8 cellular contexts compared by ENCODE assay signal in genomic region chr6:27772261-27773001, GRCh38.
DNase-seq lines count a peak whose midpoint lies in the region; ATAC-seq, FAIRE-seq and TF ChIP-seq lines count a peak whose summit lies in the region.

No MANE protein-coding gene starts in this region.

- ATAC-seq in naive B cell (ENCODE audit: low read depth in 2 of 2), result peak; percentile 83 to 90

- H3K36me3 ChIP-seq in HUES48 (ENCODE audit: control insufficient read depth, insufficient read depth, low read length) (no peaks in the 10 kb centered on the region), NT2/D1 (ENCODE audit: insufficient read depth, insufficient read length, low read length) (no peaks in the 10 kb centered on the region), esophagus muscularis mucosa (no peaks in the 10 kb centered on the region)

- DNase-seq in AG08395 (ENCODE audit: low spot score) (peak; percentile 84), GM19239 (ENCODE audit: insufficient read length, low spot score) (no peak), NT2/D1 (ENCODE audit: low read depth, low spot score) (no peak), activated T-cell treated with anti-CD3 and anti-CD28 coated beads for 4 hours (peak; percentile 76), esophagus muscularis mucosa (ENCODE audit: extremely low spot score) (peak; percentile 95), naive B cell (peak; percentile 73)
- peak; percentile 74 to 76 for DNase-seq in stimulated activated CD8-positive, alpha-beta memory T cell treated with anti-CD3 and anti-CD28 coated beads, Interleukin-7, amount 100 ng/mL, for 48 hours (ENCODE audit: extremely low read depth in 1 of 2, low read depth in 1 of 2)

- H3K4me3 ChIP-seq in HUES48 (ENCODE audit: low read depth, low read length), result peak overlapping the region; percentile 62
- peak overlapping the region; percentile 12 for H3K4me3 ChIP-seq in NT2/D1 (ENCODE audit: insufficient read length, low read depth)
- H3K4me3 ChIP-seq in esophagus muscularis mucosa, result peak overlapping the region in 1 of 4 donors; percentile 18

- H3K9me3 ChIP-seq in HUES48 (ENCODE audit: control insufficient read depth, insufficient read depth, low read length), result 0 out of 2 replicates have a peak, but pooled peaks cover 2% of the 10 kb centered on the region
- H3K9me3 ChIP-seq in NT2/D1 (ENCODE audit: insufficient read depth, low read length), result no peaks in the 10 kb centered on the region
- H3K9me3 ChIP-seq in esophagus muscularis mucosa, result no peaks in the 10 kb centered on the region

- peak overlapping the region in 3 of 6 donors; percentile 43 to 90 (median 76) for H3K27ac Mint-ChIP-seq in naive B cell

- no peak overlapping the region for H3K9ac ChIP-seq in HUES48 (ENCODE audit: low read depth, low read length)
- H3K9ac ChIP-seq in NT2/D1 (ENCODE audit: insufficient read length, low read depth), result peak overlapping the region; percentile 32

- intact Hi-C loops in esophagus muscularis mucosa (cut with DNase I), result loop anchor here (2.0 kb wide), 1 partner anchor 122 kb away; no protein-coding TSS in a partner anchor

- peaks cover 0 to 7% (median 2%) of the 10 kb centered on the region in 7 donors for H3K9me3 Mint-ChIP-seq in naive B cell

- peak; percentile 94 for FAIRE-seq in GM19239 (lab: Jason Lieb, UNC)

- peak overlapping the region; percentile 54 for H3K27ac ChIP-seq in HUES48 (ENCODE audit: low read depth, low read length)
- H3K27ac ChIP-seq in esophagus muscularis mucosa (replicated peaks in 1 of 4), result no peak overlapping the region

- peaks cover 1 to 11% (median 10%) of the 10 kb centered on the region in 3 donors for H3K27me3 Mint-ChIP-seq in naive B cell

- H3K36me3 Mint-ChIP-seq in naive B cell, result peaks cover 0 to 3% of the 10 kb centered on the region in 2 donors

- H3K4me3 Mint-ChIP-seq in naive B cell, result peak overlapping the region in 5 of 8 donors; percentile 9 to 81 (median 44)

- TF ChIP-seq EP300 in esophagus muscularis mucosa (IDR thresholded peaks at IDR 0.05), result no peak

- TF ChIP-seq CTCF in esophagus muscularis mucosa (IDR thresholded peaks at IDR 0.05), result peak; percentile 87 to 94 (median 89)

- H3K4me1 ChIP-seq in HUES48 (ENCODE audit: control insufficient read depth, insufficient read depth, low read length) (peaks cover 21% of the 10 kb centered on the region), NT2/D1 (ENCODE audit: insufficient read depth, insufficient read length) (peaks cover 3% of the 10 kb centered on the region), esophagus muscularis mucosa (peaks cover 0 to 11% (median 8%) of the 10 kb centered on the region in 4 donors)

- no peak for TF ChIP-seq POLR2A in esophagus muscularis mucosa (IDR thresholded peaks at IDR 0.05; ENCODE audit: low read depth)

- WGBS in esophagus muscularis mucosa, result 24% methylated on average over 24 of the region's 33 CpGs

- H3K27me3 ChIP-seq in HUES48 (ENCODE audit: control insufficient read depth, insufficient read depth, low read length) (peaks cover 81% of the 10 kb centered on the region), NT2/D1 (ENCODE audit: insufficient read depth, insufficient read length) (peaks cover 88% of the 10 kb centered on the region), esophagus muscularis mucosa (peaks cover 0 to 66% (median 5%) of the 10 kb centered on the region in 4 donors)

- peaks cover 25 to 35% (median 29%) of the 10 kb centered on the region in 3 donors for H3K4me1 Mint-ChIP-seq in naive B cell

Comparison
In these comparisons a context has a peak if more than half of its experiments do, and no peak if none do; other contexts are left out.
1. DNase-seq: peak in AG08395 (single experiment), activated T-cell treated with anti-CD3 and anti-CD28 coated beads for 4 hours (single experiment), esophagus muscularis mucosa (single experiment), naive B cell (single experiment) and stimulated activated CD8-positive, alpha-beta memory T cell treated with anti-CD3 and anti-CD28 coated beads, Interleukin-7, amount 100 ng/mL, for 48 hours (2 of 2); none in GM19239 (single experiment) and NT2/D1 (single experiment).